ENCODE assay signal across 1 cellular context in the genomic region with DNA sequence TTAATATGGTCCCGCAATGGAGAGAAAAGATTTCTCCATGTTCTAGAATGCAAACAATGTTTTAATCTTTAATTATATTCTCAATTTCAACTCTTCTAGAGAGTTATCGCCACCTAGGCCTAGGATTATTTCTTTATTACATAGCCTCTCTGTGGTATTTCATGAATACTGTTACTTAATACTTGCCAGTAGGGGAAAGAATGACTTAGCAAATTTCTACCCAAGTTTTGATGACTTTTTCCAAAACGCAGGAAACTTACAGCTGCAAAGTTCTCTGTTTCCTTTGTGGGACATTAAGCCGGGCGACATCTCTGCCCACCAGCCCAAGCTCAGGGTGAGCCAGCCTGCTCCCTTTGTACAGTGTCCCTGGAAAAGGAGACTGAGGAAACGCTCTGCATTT.
A peak's percentile ranks its signal among the peaks of the same experiment; 100 is the strongest.
TF ChIP-seq lines count a peak whose summit lies in the region.

No MANE protein-coding gene starts in this region.

TF ChIP-seq in K562, 482 proteins besides CTCF, POLR2A, EP300 and RAD21 (continued from another document):
- no peak for TF ChIP-seq ZNF592 (IDR thresholded peaks at IDR 0.05)
- no peak for TF ChIP-seq SAFB (IDR thresholded peaks at IDR 0.05; ENCODE audit: borderline replicate concordance, low read depth, low read length)
- no peak for TF ChIP-seq LCOR (CRISPR knock-in tag; IDR thresholded peaks at IDR 0.05)
- TF ChIP-seq PYGO2 (tag; IDR thresholded peaks at IDR 0.05), result no peak
- TF ChIP-seq RCOR1 (IDR thresholded peaks at IDR 0.05; ENCODE audit: borderline replicate concordance in 1 of 2, low read depth in 2 of 2, low read length in 2 of 2), result no peak
- TF ChIP-seq ADNP (tag; IDR thresholded peaks at IDR 0.05), result no peak
- no peak for TF ChIP-seq NBN (IDR thresholded peaks at IDR 0.05; ENCODE audit: low read depth)
- peak; percentile 67 for TF ChIP-seq ZNF316 (IDR thresholded peaks at IDR 0.05)
- TF ChIP-seq MAFF (IDR thresholded peaks at IDR 0.05; ENCODE audit: low read length), result peak; percentile 45; the same call in 1 of the 2 replicates
- TF ChIP-seq NFE2 (IDR thresholded peaks at IDR 0.05; ENCODE audit: low read depth), result peak; percentile 50
- TF ChIP-seq MAFK (IDR thresholded peaks at IDR 0.05; ENCODE audit: low read length), result peak; percentile 27; the same call in 1 of the 2 replicates
- TF ChIP-seq, protein P1, sequence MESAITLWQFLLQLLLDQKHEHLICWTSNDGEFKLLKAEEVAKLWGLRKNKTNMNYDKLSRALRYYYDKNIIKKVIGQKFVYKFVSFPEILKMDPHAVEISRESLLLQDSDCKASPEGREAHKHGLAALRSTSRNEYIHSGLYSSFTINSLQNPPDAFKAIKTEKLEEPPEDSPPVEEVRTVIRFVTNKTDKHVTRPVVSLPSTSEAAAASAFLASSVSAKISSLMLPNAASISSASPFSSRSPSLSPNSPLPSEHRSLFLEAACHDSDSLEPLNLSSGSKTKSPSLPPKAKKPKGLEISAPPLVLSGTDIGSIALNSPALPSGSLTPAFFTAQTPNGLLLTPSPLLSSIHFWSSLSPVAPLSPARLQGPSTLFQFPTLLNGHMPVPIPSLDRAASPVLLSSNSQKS (CRISPR knock-in tag; IDR thresholded peaks at IDR 0.05), result no peak
- no peak for TF ChIP-seq ZNF717 (CRISPR knock-in tag; IDR thresholded peaks at IDR 0.05)
- no peak for TF ChIP-seq ZFP30 (CRISPR knock-in tag; IDR thresholded peaks at IDR 0.05; ENCODE audit: borderline replicate concordance)
- peak; percentile 77 for TF ChIP-seq MAFG (tag; conservative IDR thresholded peaks at IDR 0.05)
- TF ChIP-seq ZNF57 (CRISPR knock-in tag; IDR thresholded peaks at IDR 0.05), result no peak
- no peak for TF ChIP-seq ZNF707 (CRISPR knock-in tag; conservative IDR thresholded peaks at IDR 0.05)
- no peak for TF ChIP-seq E2F8 (IDR thresholded peaks at IDR 0.05; ENCODE audit: low read depth, partially characterized antibody)
- TF ChIP-seq ARNT (IDR thresholded peaks at IDR 0.05), result no peak
- no peak for TF ChIP-seq ZNF274 (IDR thresholded peaks at IDR 0.05; ENCODE audit: borderline replicate concordance, low read depth, low read length)
TF ChIP-seq in K562: peak in this region for 6.
